9 cellular contexts compared by ENCODE assay signal in genomic region chrX:72130762-72131231, GRCh38. TPM values are rescaled to one million over a fixed set of nuclear protein-coding genes. Genes with fewer than 3 reads are reported as not detected.
A peak's percentile ranks its signal among the peaks of the same experiment; 100 is the strongest.
DNase-seq lines count a peak whose midpoint lies in the region; ATAC-seq and TF ChIP-seq lines count a peak whose summit lies in the region.
"Had no signal": no experiment of that assay in that cellular context is flagged by ENCODE, and none has a peak within 500 bp of the region (broad histone marks: within the 10 kb centered on the region; RNA-seq: fewer than 3 reads in every experiment).

No MANE protein-coding gene starts in this region.

- H3K4me1 Mint-ChIP-seq in CD14-positive monocyte: peaks cover 57% of the 10 kb centered on the region
- H3K4me1 Mint-ChIP-seq in CD4-positive, alpha-beta T cell (ENCODE audit: low read depth): peaks cover 15% of the 10 kb centered on the region

- H3K27ac ChIP-seq in iPS DF 6.9 (ENCODE audit: low read length) (no peak overlapping the region), gastrocnemius medialis (peak overlapping the region in 3 of 4 donors; percentile 54 to 60 (median 58))
- no peak overlapping the region for H3K27ac ChIP-seq in CD4-positive, alpha-beta T cell (ENCODE audit: low read depth, low read length)

- peak overlapping the region; percentile 71 to 72 for H3K4me3 Mint-ChIP-seq in CD14-positive monocyte
- no peak overlapping the region for H3K4me3 Mint-ChIP-seq in CD4-positive, alpha-beta T cell

- H3K36me3 ChIP-seq in adipocyte (ENCODE audit: control insufficient read depth, insufficient read depth, low read length, severe bottlenecking) (no peaks in the 10 kb centered on the region), iPS DF 6.9 (ENCODE audit: control insufficient read depth, insufficient read depth, low read length) (no peaks in the 10 kb centered on the region), gastrocnemius medialis (no peaks in the 10 kb centered on the region)

- in situ Hi-C loops in gastrocnemius medialis (cut with MboI; ENCODE audit: low sequenced_read_pairs in 4 of 4): no loop called here

- no peak for TF ChIP-seq POLR2A in gastrocnemius medialis (IDR thresholded peaks at IDR 0.05)

- WGBS in iPS DF 6.9 (ENCODE audit: insufficient coverage, insufficient read length): no CpG with 5 or more reads among the region's 29 CpGs

- peak overlapping the region; percentile 83 for H3K9ac ChIP-seq in adipocyte (ENCODE audit: low read length)

- CTCF ChIA-PET in CD4-positive, alpha-beta T cell (lab: Charles Lee): no interaction called here

- H3K9me3 ChIP-seq in adipocyte (ENCODE audit: control insufficient read depth, low read length) (no peaks in the 10 kb centered on the region), iPS DF 6.9 (ENCODE audit: control insufficient read depth, insufficient read depth, low read length) (no peaks in the 10 kb centered on the region), gastrocnemius medialis (no peaks in the 10 kb centered on the region)
- H3K9me3 ChIP-seq in CD4-positive, alpha-beta T cell (ENCODE audit: control insufficient read depth, low read length): no peaks in the 10 kb centered on the region

- H3K27me3 Mint-ChIP-seq in CD14-positive monocyte (ENCODE audit: low read depth in 3 of 3): peaks cover 0 to 32% (median 3%) of the 10 kb centered on the region in 3 donors
- peaks cover 33% of the 10 kb centered on the region for H3K27me3 Mint-ChIP-seq in CD4-positive, alpha-beta T cell

- peak overlapping the region in 1 of 7 donors; percentile 10 for H3K27ac Mint-ChIP-seq in CD14-positive monocyte
- no peak overlapping the region for H3K27ac Mint-ChIP-seq in CD4-positive, alpha-beta T cell
- H3K27ac Mint-ChIP-seq: activated CD4-positive, alpha-beta T cell treated with anti-CD3 and anti-CD28 coated beads, Interleukin-2, amount 10 ng/mL, durations not matched to agents 24 days and 14 days had no signal

- H3K4me1 ChIP-seq in adipocyte (ENCODE audit: control insufficient read depth, insufficient read depth, low read length): peaks cover 32% of the 10 kb centered on the region
- H3K4me1 ChIP-seq in iPS DF 6.9 (ENCODE audit: control insufficient read depth, insufficient read depth, low read length): no peaks in the 10 kb centered on the region; the same call in 1 of the 2 replicates
- peaks cover 0 to 3% of the 10 kb centered on the region in 2 donors for H3K4me1 ChIP-seq in gastrocnemius medialis

- no peak for TF ChIP-seq CTCF in CD14-positive monocyte (IDR thresholded peaks at IDR 0.05)
- TF ChIP-seq CTCF in gastrocnemius medialis (IDR thresholded peaks at IDR 0.05 in 4 of 5, conservative IDR thresholded peaks at IDR 0.05 in 1 of 5): no peak
- no peak for TF ChIP-seq CTCF in CD4-positive, alpha-beta T cell (IDR thresholded peaks at IDR 0.05)

- POLR2A ChIA-PET in CD4-positive, alpha-beta T cell (lab: Charles Lee): interaction anchor here (0.7 to 0.9 kb wide), 2 partner anchors 30 to 121 kb away, joined by 3 read pairs; no protein-coding TSS in a partner anchor

- H3K27me3 ChIP-seq in adipocyte (replicated peaks; ENCODE audit: control insufficient read depth, insufficient read depth, low read length) (peaks cover 9% of the 10 kb centered on the region), iPS DF 6.9 (ENCODE audit: control insufficient read depth, insufficient read depth, low read length) (peaks cover 22% of the 10 kb centered on the region), gastrocnemius medialis (peaks cover 0 to 41% (median 22%) of the 10 kb centered on the region in 3 donors)
- peaks cover 10% of the 10 kb centered on the region for H3K27me3 ChIP-seq in CD4-positive, alpha-beta T cell (ENCODE audit: control insufficient read depth, insufficient read depth, low read length)

- DNase-seq in CD14-positive monocyte (ENCODE audit: low spot score): no peak
- no peak for DNase-seq in adipocyte (ENCODE audit: low read depth)
- DNase-seq in iPS DF 6.9 (ENCODE audit: low read depth, low spot score): no peak
- DNase-seq in gastrocnemius medialis: no peak
- DNase-seq in CD4-positive, alpha-beta T cell: no peak
- DNase-seq in activated CD4-positive, alpha-beta T cell treated with anti-CD3 and anti-CD28 coated beads for 48 hours: no peak

- no peak for ATAC-seq in gastrocnemius medialis
- no peak for ATAC-seq in CD4-positive, alpha-beta T cell (ENCODE audit: poor library complexity)
- no peak for ATAC-seq in HG02610 (IDR thresholded peaks at IDR 0.05; ENCODE audit: unreplicated experiment)
- no peak for ATAC-seq in GM18519 (IDR thresholded peaks at IDR 0.05; ENCODE audit: low FRiP score, unreplicated experiment)

- peaks cover 30 to 67% of the 10 kb centered on the region in 2 donors for H3K36me3 Mint-ChIP-seq in CD14-positive monocyte
- H3K36me3 Mint-ChIP-seq in CD4-positive, alpha-beta T cell (ENCODE audit: low read depth): no peaks in the 10 kb centered on the region

- intact Hi-C loops in CD14-positive monocyte (cut with micrococcal nuclease) (loop anchor here in 1 of 2 donors (10.0 kb wide), 1 partner anchor 54 kb away; the partner anchor contains the start of gene PIN4), gastrocnemius medialis (cut with DNase I; ENCODE audit: low total_unique reads) (no loop called here)
- intact Hi-C loops in CD4-positive, alpha-beta T cell (cut with DNase I, micrococcal nuclease): no loop called here

- H3K9me3 Mint-ChIP-seq in CD14-positive monocyte: peaks cover 0 to 8% (median 3%) of the 10 kb centered on the region in 7 donors
- H3K9me3 Mint-ChIP-seq in CD4-positive, alpha-beta T cell: no peaks in the 10 kb centered on the region
- H3K9me3 Mint-ChIP-seq: activated CD4-positive, alpha-beta T cell treated with anti-CD3 and anti-CD28 coated beads, Interleukin-2, amount 10 ng/mL, durations not matched to agents 24 days and 14 days had no signal

- H3K4me3 ChIP-seq in adipocyte (ENCODE audit: low read length) (peak overlapping the region; percentile 79), iPS DF 6.9 (ENCODE audit: low read length) (peak overlapping the region; percentile 26; the same call in 1 of the 2 replicates), gastrocnemius medialis (peak overlapping the region; percentile 43 to 54 (median 48))

RNA-seq across cellular contexts. Expression of gene RTL5, which starts 0.9 kb away (rescaled TPM):
- polyA plus RNA-seq in CD14-positive monocyte: under 1 TPM; 0.24 to 0.59 TPM
- under 1 TPM; 0.44 to 0.71 (median 0.50) TPM for total RNA-seq in gastrocnemius medialis
- total RNA-seq in CD4-positive, alpha-beta T cell: 1 to 10 TPM; 1.1 to 1.2 TPM

RNA-seq across cellular contexts. Expression of gene PIN4, which starts 50.8 kb away (rescaled TPM):
- polyA plus RNA-seq in CD14-positive monocyte: 10 to 100 TPM; 16.7 to 20.8 TPM
- total RNA-seq in gastrocnemius medialis: 10 to 100 TPM in 1 of 4 donors, 1 to 10 TPM in 3; 4.7 to 11.2 (median 8.5) TPM
- total RNA-seq in CD4-positive, alpha-beta T cell: 1 to 10 TPM in 1 of 2 experiments, under 1 TPM in 1; 0.92 to 1.2 TPM

Comparison
In these comparisons a context has a peak if more than half of its experiments do, and no peak if none do; other contexts are left out.
1. H3K4me3 ChIP-seq: peak in every context shown above with its lines; median percentile 79 in adipocyte; 48 in gastrocnemius medialis; 26 in iPS DF 6.9.
2. H3K27ac ChIP-seq: peak in gastrocnemius medialis (3 of 4); none in iPS DF 6.9 (single experiment) and CD4-positive, alpha-beta T cell (single experiment).